ENCODE assay signal across 12 cellular contexts in genomic region chr2:16663121-16663905, GRCh38. TPM values are rescaled to one million over a fixed set of nuclear protein-coding genes. Genes with fewer than 3 reads are reported as not detected.
A peak's percentile ranks its signal among the peaks of the same experiment; 100 is the strongest.
DNase-seq lines count a peak whose midpoint lies in the region; ATAC-seq and TF ChIP-seq lines count a peak whose summit lies in the region.
"Had no signal": no experiment of that assay in that cellular context is flagged by ENCODE, and none has a peak within 500 bp of the region (broad histone marks: within the 10 kb centered on the region; RNA-seq: fewer than 3 reads in every experiment).

No MANE protein-coding gene starts in this region.

- intact Hi-C loops in thyroid gland (cut with DNase I) (no loop called here), ovary (cut with DNase I) (loop anchor here in 2 of 4 donors (10.0 kb wide), 2 partner anchors 49 to 91 kb away; no protein-coding TSS in a partner anchor)

- in situ Hi-C loops in astrocyte of the cerebellum (cut with HindIII; ENCODE audit: low sequenced_read_pairs), result no loop called here

- TF ChIP-seq POLR2A in thyroid gland (IDR thresholded peaks at IDR 0.05) (peak; percentile 18 to 64), ovary (IDR thresholded peaks at IDR 0.05) (no peak)

- H3K4me3 ChIP-seq in astrocyte of the cerebellum (ENCODE audit: low read depth, low read length), result peak overlapping the region; percentile 78
- peak overlapping the region; percentile 77 for H3K4me3 ChIP-seq in mononuclear cell (ENCODE audit: low read length)
- peak overlapping the region in 1 of 3 donors; percentile 57 for H3K4me3 ChIP-seq in thyroid gland (replicated peaks in 1 of 3)
- no peak overlapping the region for H3K4me3 ChIP-seq in ovary
- H3K4me3 ChIP-seq: testis had no signal

- ATAC-seq in stimulated activated naive CD8-positive, alpha-beta T cell treated with anti-CD3 and anti-CD28 coated beads, Interleukin-15, Interleukin-2, amounts not matched to agents 100 U/mL and 50 U/mL, for 24 hours, result no peak
- ATAC-seq: activated naive CD4-positive, alpha-beta T cell treated with anti-CD3 and anti-CD28 coated beads, Interleukin-2, amount 50 U/mL, for 72 hours had no signal

- no peaks in the 10 kb centered on the region for H3K27me3 ChIP-seq in mononuclear cell (ENCODE audit: insufficient read depth, low read length)
- no peaks in the 10 kb centered on the region for H3K27me3 ChIP-seq in thyroid gland
- H3K27me3 ChIP-seq in ovary, result no peaks in the 10 kb centered on the region
- H3K27me3 ChIP-seq: testis had no signal

- H3K27ac ChIP-seq in thyroid gland (peak overlapping the region; percentile 92 to 98 (median 98)), ovary (no peak overlapping the region)
- H3K27ac ChIP-seq: testis had no signal

- no peak for TF ChIP-seq EP300 in ovary (IDR thresholded peaks at IDR 0.05)

- H3K36me3 ChIP-seq in thyroid gland, result no peaks in the 10 kb centered on the region
- no peaks in the 10 kb centered on the region for H3K36me3 ChIP-seq in ovary

- 58 to 67% methylated on average over 4 of the region's 4 CpGs for WGBS in thyroid gland, 2 donors
- WGBS in ovary, 3 donors, result 92 to 96% (median 96%) methylated on average over 4 of the region's 4 CpGs

- DNase-seq in NOMO-1 (lab: John Stamatoyannopoulos, UW; ENCODE audit: unreplicated experiment in 2 of 2) (peak; percentile 13 to 36), NOMO-1 treated with dmso at 0.1 percent for 144 hours (lab: John Stamatoyannopoulos, UW; ENCODE audit: unreplicated experiment) (no peak), astrocyte of the cerebellum (ENCODE audit: low read depth) (no peak), thyroid gland (peak; percentile 80 to 89), ovary (no peak)
- no peak for DNase-seq in stimulated activated naive CD8-positive, alpha-beta T cell treated with anti-CD3 and anti-CD28 coated beads, Interleukin-15, Interleukin-2, amounts not matched to agents 100 U/mL and 50 U/mL, for 24 hours
- no peak for DNase-seq in activated CD4-positive, alpha-beta T cell treated with anti-CD3 and anti-CD28 coated beads for 48 hours
- DNase-seq: activated CD4-positive, alpha-beta T cell treated with anti-CD3 and anti-CD28 coated beads, Interleukin-2, amount 10 ng/mL, durations not matched to agents 7 days and 5 days; SHP77 treated with DMSO at 0.1 percent for 48 hours had no signal

- peaks cover 73% of the 10 kb centered on the region for H3K4me1 ChIP-seq in mononuclear cell (ENCODE audit: insufficient read depth, low read length)
- H3K4me1 ChIP-seq in thyroid gland, result peaks cover 64% of the 10 kb centered on the region in 2 donors
- H3K4me1 ChIP-seq in ovary (ENCODE audit: insufficient read depth), result peaks cover 8% of the 10 kb centered on the region
- H3K4me1 ChIP-seq: testis had no signal

- TF ChIP-seq CTCF in astrocyte of the cerebellum (IDR thresholded peaks at IDR 0.05; ENCODE audit: low read depth, low read length, missing control alignments), result no peak
- TF ChIP-seq CTCF in thyroid gland (IDR thresholded peaks at IDR 0.05), result no peak
- no peak for TF ChIP-seq CTCF in ovary (IDR thresholded peaks at IDR 0.05)

- H3K9me3 ChIP-seq in mononuclear cell (ENCODE audit: low read depth, low read length) (no peaks in the 10 kb centered on the region), thyroid gland (no peaks in the 10 kb centered on the region), ovary (no peaks in the 10 kb centered on the region)
- H3K9me3 ChIP-seq: testis had no signal

RNA-seq across cellular contexts. Expression of gene CYRIA, which starts 2.3 kb away (rescaled TPM):
- 63.3 TPM for total RNA-seq in mononuclear cell
- 10 to 100 TPM; 33.6 to 79.0 (median 50.0) TPM for total RNA-seq in thyroid gland
- total RNA-seq in ovary, result 10 to 100 TPM in 6 of 7 donors, 1 to 10 TPM in 1; 9.7 to 21.3 (median 13.2) TPM
- 10 to 100 TPM in 1 of 2 donors, 1 to 10 TPM in 1; 4.0 to 17.0 TPM for polyA plus RNA-seq in ovary

Comparison
In these comparisons a context has a peak if more than half of its experiments do, and no peak if none do; other contexts are left out.
1. DNase-seq: peak in NOMO-1 (2 of 2) and thyroid gland (2 of 2); none in NOMO-1 treated with dmso at 0.1 percent for 144 hours (single experiment), astrocyte of the cerebellum (single experiment), stimulated activated naive CD8-positive, alpha-beta T cell treated with anti-CD3 and anti-CD28 coated beads, Interleukin-15, Interleukin-2, amounts not matched to agents 100 U/mL and 50 U/mL, for 24 hours (single experiment), ovary (0 of 5) and activated CD4-positive, alpha-beta T cell treated with anti-CD3 and anti-CD28 coated beads for 48 hours (single experiment).
2. H3K27ac ChIP-seq: peak in thyroid gland (3 of 3); none in ovary (0 of 2).